24 cellular contexts compared by ENCODE assay signal in genomic region chr1:194975913-194976312, GRCh38.
DNase-seq lines count a peak whose midpoint lies in the region; ATAC-seq and TF ChIP-seq lines count a peak whose summit lies in the region.
"Had no signal": no experiment of that assay in that cellular context is flagged by ENCODE, and none has a peak within 500 bp of the region (broad histone marks: within the 10 kb centered on the region; RNA-seq: fewer than 3 reads in every experiment).

No MANE protein-coding gene starts in this region.

- no peak overlapping the region for H2AK9ac ChIP-seq in IMR-90 (replicated peaks; ENCODE audit: low read depth, low read length, poor library complexity)

- H3K23me2 ChIP-seq in H9 (ENCODE audit: insufficient read length, low read depth, low read length, poor library complexity, severe bottlenecking), result no peaks in the 10 kb centered on the region

- H4K5ac ChIP-seq in IMR-90 (ENCODE audit: low read depth, low read length), result no peak overlapping the region
- H4K5ac ChIP-seq in H9 (ENCODE audit: insufficient read length, low read depth, low read length), result no peak overlapping the region

- no peaks in the 10 kb centered on the region for H3K36me3 Mint-ChIP-seq in H9 (ENCODE audit: insufficient read depth in 1 of 3, low read depth in 3 of 3)
- H3K36me3 Mint-ChIP-seq in CD4-positive, alpha-beta T cell (ENCODE audit: low read depth), result no peaks in the 10 kb centered on the region
- H3K36me3 Mint-ChIP-seq: activated CD4-positive, alpha-beta memory T cell treated with anti-CD3 and anti-CD28 coated beads for 36 hours had no signal

- H2BK20ac ChIP-seq in IMR-90 (ENCODE audit: low read depth, low read length), result no peak overlapping the region
- H2BK20ac ChIP-seq in H9 (ENCODE audit: low read depth, low read length, poor library complexity, severe bottlenecking), result no peak overlapping the region

- H3K9ac ChIP-seq in IMR-90 (ENCODE audit: low read depth, low read length), result no peak overlapping the region
- no peak overlapping the region for H3K9ac ChIP-seq in H9 (ENCODE audit: extremely low read depth, insufficient read length, low read length)

- H2BK120ac ChIP-seq in IMR-90 (ENCODE audit: low read depth, low read length) (no peak overlapping the region), H9 (ENCODE audit: low read depth, low read length, poor library complexity, severe bottlenecking) (no peak overlapping the region)

- no peak for TF ChIP-seq POLR2A in IMR-90 (IDR thresholded peaks at IDR 0.05; ENCODE audit: low read depth, low read length)

- H3K4me1 ChIP-seq in IMR-90 (ENCODE audit: control insufficient read depth, insufficient read depth, low read length) (no peaks in the 10 kb centered on the region), H9 (ENCODE audit: insufficient read depth, low read length) (no peaks in the 10 kb centered on the region)
- H3K4me1 ChIP-seq: BE2C, esophagus squamous epithelium, spleen had no signal

- H2BK15ac ChIP-seq in IMR-90 (ENCODE audit: low read depth, low read length), result no peak overlapping the region
- H2BK15ac ChIP-seq in H9 (ENCODE audit: low read depth, low read length), result no peak overlapping the region

- dilution Hi-C loops in IMR-90 (cut with HindIII; ENCODE audit: low sequenced_read_pairs, unreplicated experiment), result no loop called here

- H2AFZ ChIP-seq in IMR-90 (replicated peaks; ENCODE audit: low read length, poor library complexity), result no peak overlapping the region
- no peak overlapping the region for H2AFZ ChIP-seq in H9 (ENCODE audit: low read length)
- H2AFZ ChIP-seq: hepatocyte had no signal

- H3K56ac ChIP-seq in IMR-90 (ENCODE audit: extremely low read depth, insufficient read depth, low read length), result no peak overlapping the region
- H3K56ac ChIP-seq in H9 (ENCODE audit: insufficient read length, low read depth, low read length), result no peak overlapping the region

- no peaks in the 10 kb centered on the region for H3K9me1 ChIP-seq in IMR-90 (ENCODE audit: insufficient read depth, low read length)

- H3K27ac ChIP-seq in IMR-90 (ENCODE audit: insufficient read depth, low read length) (no peak overlapping the region), H9 (ENCODE audit: insufficient read length, low read depth, low read length) (no peak overlapping the region)
- no peak overlapping the region for H3K27ac ChIP-seq in CD4-positive, alpha-beta T cell (ENCODE audit: low read depth, low read length)
- H3K27ac ChIP-seq: cardiac muscle cell, dorsolateral prefrontal cortex, esophagus squamous epithelium, hepatocyte, spleen, thoracic aorta had no signal

- WGBS in IMR-90 (ENCODE audit: extremely low coverage in 2 of 2, insufficient read length in 1 of 2), 2 experiments, result no CpG with 5 or more reads among the region's 1 CpG
- no CpG with 5 or more reads among the region's 1 CpG for WGBS in H9 (ENCODE audit: extremely low coverage, insufficient read length, low lambda C conversion rate)

- H4K20me1 ChIP-seq in IMR-90 (ENCODE audit: insufficient read depth, low read length) (no peaks in the 10 kb centered on the region), H9 (ENCODE audit: control insufficient read depth, insufficient read depth, insufficient read length) (no peaks in the 10 kb centered on the region)

- no peak overlapping the region for H3K14ac ChIP-seq in IMR-90 (replicated peaks; ENCODE audit: low read depth, low read length)
- H3K14ac ChIP-seq in H9 (ENCODE audit: insufficient read depth, low read length), result no peak overlapping the region

- CTCF ChIA-PET in IMR-90 (lab: Yijun Ruan, JAX), result no interaction called here
- CTCF ChIA-PET in CD4-positive, alpha-beta T cell (lab: Charles Lee), result no interaction called here

- intact Hi-C loops in IMR-90 (cut with micrococcal nuclease), result no loop called here
- intact Hi-C loops in CD4-positive, alpha-beta T cell (cut with DNase I, micrococcal nuclease), result no loop called here

- ATAC-seq in IMR-90 (ENCODE audit: low read depth), result no peak
- no peak for ATAC-seq in CD4-positive, alpha-beta T cell (ENCODE audit: poor library complexity)
- ATAC-seq: natural killer cell had no signal

- in situ Hi-C loops in IMR-90 (cut with MboI; ENCODE audit: low sequenced_read_pairs) (no loop called here), astrocyte of the spinal cord (cut with HindIII; ENCODE audit: low sequenced_read_pairs) (no loop called here)

- DNase-seq in EL (peak; percentile 69), IMR-90 (peak; percentile 62), astrocyte of the spinal cord (ENCODE audit: low read depth, low spot score) (peak; percentile 50), non-pigmented ciliary epithelial cell (ENCODE audit: low read depth) (peak; percentile 9), NCI-H2081 treated with DMSO at 0.1 percent for 48 hours (lab: John Stamatoyannopoulos, UW) (no peak), H9 (no peak)
- no peak for DNase-seq in CD4-positive, alpha-beta T cell
- DNase-seq: activated CD4-positive, alpha-beta memory T cell treated with anti-CD3 and anti-CD28 coated beads for 36 hours; activated naive CD4-positive, alpha-beta T cell treated with anti-CD3 and anti-CD28 coated beads, Interleukin-2, amount 50 U/mL, for 16 hours; activated T-cell treated with anti-CD3 and anti-CD28 coated beads, Interleukin-2, amount 50 U/mL, for 24 hours; BE2C; DMS153; dorsolateral prefrontal cortex; esophagus squamous epithelium; kidney; mesenchymal stem cell; natural killer cell; NCI-H187; NCI-H510A; OCI-M1; spleen had no signal

- H3K4me1 Mint-ChIP-seq in H9, result peaks cover 0 to 4% of the 10 kb centered on the region in 2 experiments; a peak in 1 of 4 replicates
- H3K4me1 Mint-ChIP-seq in CD4-positive, alpha-beta T cell (ENCODE audit: low read depth), result no peaks in the 10 kb centered on the region
- H3K4me1 Mint-ChIP-seq: natural killer cell had no signal

- no peak overlapping the region for H3K4ac ChIP-seq in IMR-90 (ENCODE audit: low read depth, low read length)
- no peak overlapping the region for H3K4ac ChIP-seq in H9 (ENCODE audit: low read depth, low read length)

- H3K79me1 ChIP-seq in IMR-90 (ENCODE audit: low read depth in 1 of 2, low read length in 2 of 2), result no peaks in the 10 kb centered on the region
- no peaks in the 10 kb centered on the region for H3K79me1 ChIP-seq in H9 (ENCODE audit: insufficient read depth, low read depth, low read length, poor library complexity, severe bottlenecking)

- TF ChIP-seq CTCF in IMR-90 (conservative IDR thresholded peaks at IDR 0.05; ENCODE audit: low read depth, low read length) (no peak), astrocyte of the spinal cord (IDR thresholded peaks at IDR 0.05; ENCODE audit: low read depth, low read length) (no peak), H9 (conservative IDR thresholded peaks at IDR 0.05) (no peak)
- TF ChIP-seq CTCF in CD4-positive, alpha-beta T cell (IDR thresholded peaks at IDR 0.05), result no peak

- no peak overlapping the region for H4K91ac ChIP-seq in IMR-90 (ENCODE audit: insufficient read depth, low read depth, low read length)
- H4K91ac ChIP-seq in H9 (ENCODE audit: insufficient read length, low read depth, low read length), result no peak overlapping the region

- POLR2A ChIA-PET in IMR-90 (lab: Charles Lee; ENCODE audit: unreplicated experiment), result no interaction called here
- POLR2A ChIA-PET in CD4-positive, alpha-beta T cell (lab: Charles Lee), result no interaction called here

- H3K27me3 Mint-ChIP-seq in H9 (ENCODE audit: low read depth), result no peaks in the 10 kb centered on the region
- no peaks in the 10 kb centered on the region for H3K27me3 Mint-ChIP-seq in CD4-positive, alpha-beta T cell
- H3K27me3 Mint-ChIP-seq: activated T-cell treated with anti-CD3 and anti-CD28 coated beads, Interleukin-2, amount 50 U/mL, for 24 hours had no signal

- H3K27ac Mint-ChIP-seq in H9, result no peak overlapping the region; a peak in 1 of 7 replicates
- no peak overlapping the region for H3K27ac Mint-ChIP-seq in CD4-positive, alpha-beta T cell
- H3K27ac Mint-ChIP-seq: activated CD4-positive, alpha-beta memory T cell treated with anti-CD3 and anti-CD28 coated beads for 36 hours; activated T-cell treated with anti-CD3 and anti-CD28 coated beads, Interleukin-2, amount 50 U/mL, for 24 hours; natural killer cell had no signal

- no peaks in the 10 kb centered on the region for H3K9me3 ChIP-seq in IMR-90 (ENCODE audit: control insufficient read depth, insufficient read depth, low read length)
- H3K9me3 ChIP-seq in H9 (ENCODE audit: control insufficient read depth, low read depth, low read length), result no peaks in the 10 kb centered on the region
- H3K9me3 ChIP-seq in CD4-positive, alpha-beta T cell (ENCODE audit: control insufficient read depth, low read length), result no peaks in the 10 kb centered on the region
- H3K9me3 ChIP-seq: BE2C, esophagus squamous epithelium, thoracic aorta had no signal

- H2BK12ac ChIP-seq in H9 (ENCODE audit: insufficient read length, low read depth, low read length), result no peak overlapping the region

- H3K23ac ChIP-seq in IMR-90 (ENCODE audit: low read depth, low read length), result no peak overlapping the region
- H3K23ac ChIP-seq in H9 (ENCODE audit: insufficient read length, low read depth, low read length), result no peak overlapping the region

- no peaks in the 10 kb centered on the region for H3K79me2 ChIP-seq in H9 (ENCODE audit: insufficient read depth, low read length)
- H3K79me2 ChIP-seq: hepatocyte had no signal

- H3T11ph ChIP-seq in H9 (ENCODE audit: low read length), result no peak overlapping the region

- H4K8ac ChIP-seq in IMR-90 (ENCODE audit: low read depth in 2 of 2, low read length in 2 of 2) (no peak overlapping the region), H9 (replicated peaks; ENCODE audit: insufficient read length, low read depth, low read length) (no peak overlapping the region)

- no peak overlapping the region for H2AK5ac ChIP-seq in IMR-90 (ENCODE audit: low read depth, low read length)
- no peak overlapping the region for H2AK5ac ChIP-seq in H9 (ENCODE audit: insufficient read length, low read length)

- H2BK5ac ChIP-seq in IMR-90 (ENCODE audit: low read depth, low read length, poor library complexity, severe bottlenecking) (no peak overlapping the region), H9 (ENCODE audit: insufficient read length, low read length) (no peak overlapping the region)

- no TSS peak for BruUV-seq in IMR-90 (replicated peaks; lab: Mats Ljungman, UMichigan)

- no peaks in the 10 kb centered on the region; a peak in 1 of 5 replicates for H3K9me3 Mint-ChIP-seq in H9
- peaks cover 2% of the 10 kb centered on the region for H3K9me3 Mint-ChIP-seq in CD4-positive, alpha-beta T cell
- H3K9me3 Mint-ChIP-seq: activated CD4-positive, alpha-beta memory T cell treated with anti-CD3 and anti-CD28 coated beads for 36 hours; activated T-cell treated with anti-CD3 and anti-CD28 coated beads, Interleukin-2, amount 50 U/mL, for 24 hours had no signal

- no peak overlapping the region for H3K4me3 ChIP-seq in IMR-90 (ENCODE audit: insufficient read depth, low read depth, low read length)
- no peak overlapping the region for H3K4me3 ChIP-seq in astrocyte of the spinal cord (ENCODE audit: low read depth, low read length)
- H3K4me3 ChIP-seq: cardiac muscle cell, dorsolateral prefrontal cortex, esophagus squamous epithelium, hepatocyte, spleen, thoracic aorta had no signal

- no peaks in the 10 kb centered on the region for H3K27me3 ChIP-seq in IMR-90 (ENCODE audit: control insufficient read depth, insufficient read depth, low read length)
- no peaks in the 10 kb centered on the region for H3K27me3 ChIP-seq in H9 (ENCODE audit: insufficient read depth, low read length)
- no peaks in the 10 kb centered on the region for H3K27me3 ChIP-seq in CD4-positive, alpha-beta T cell (ENCODE audit: control insufficient read depth, insufficient read depth, low read length)
- H3K27me3 ChIP-seq: BE2C, cardiac muscle cell, dorsolateral prefrontal cortex, esophagus squamous epithelium, hepatocyte, spleen had no signal

- no peaks in the 10 kb centered on the region for H3K36me3 ChIP-seq in IMR-90 (ENCODE audit: control insufficient read depth, insufficient read depth, low read length)
- H3K36me3 ChIP-seq: BE2C, cardiac muscle cell, esophagus squamous epithelium, spleen, thoracic aorta had no signal

- H3K4me2 ChIP-seq in IMR-90 (ENCODE audit: low read depth, low read length) (no peak overlapping the region), H9 (ENCODE audit: insufficient read depth, insufficient read length, low read length) (no peak overlapping the region)
- H3K4me2 ChIP-seq: hepatocyte had no signal

- H3K4me3 Mint-ChIP-seq in H9, result no peak overlapping the region
- no peak overlapping the region for H3K4me3 Mint-ChIP-seq in CD4-positive, alpha-beta T cell
- H3K4me3 Mint-ChIP-seq: activated CD4-positive, alpha-beta memory T cell treated with anti-CD3 and anti-CD28 coated beads for 36 hours; activated T-cell treated with anti-CD3 and anti-CD28 coated beads, Interleukin-2, amount 50 U/mL, for 24 hours; natural killer cell had no signal

- no peak for TF ChIP-seq RAD21 in IMR-90 (IDR thresholded peaks at IDR 0.05; ENCODE audit: low read length)

- no peak overlapping the region for H3K18ac ChIP-seq in IMR-90 (ENCODE audit: low read depth, low read length)
- no peak overlapping the region for H3K18ac ChIP-seq in H9 (ENCODE audit: insufficient read length, low read depth, low read length)

Comparison
In these comparisons a context has a peak if more than half of its experiments do, and no peak if none do; other contexts are left out.
1. DNase-seq: peak in EL (single experiment), IMR-90 (single experiment), astrocyte of the spinal cord (single experiment) and non-pigmented ciliary epithelial cell (single experiment); none in NCI-H2081 treated with DMSO at 0.1 percent for 48 hours (single experiment), H9 (single experiment) and CD4-positive, alpha-beta T cell (0 of 10).